Comparison of ENCODE assay signal across 20 cellular contexts in genomic region chr20:35607003-35607735, GRCh38. TPM values are rescaled to one million over a fixed set of nuclear protein-coding genes. Genes with fewer than 3 reads are reported as not detected.
DNase-seq lines count a peak whose midpoint lies in the region; ATAC-seq and TF ChIP-seq lines count a peak whose summit lies in the region.
"Had no signal": no experiment of that assay in that cellular context is flagged by ENCODE, and none has a peak within 500 bp of the region (broad histone marks: within the 10 kb centered on the region; RNA-seq: fewer than 3 reads in every experiment).

No MANE protein-coding gene starts in this region.

- peak overlapping the region; percentile 44 for H3K4me3 ChIP-seq in OCI-LY1 (ENCODE audit: low read depth, low read length, poor library complexity, severe bottlenecking)
- H3K4me3 ChIP-seq in upper lobe of right lung, result no peak overlapping the region
- no peak overlapping the region for H3K4me3 ChIP-seq in brain microvascular endothelial cell (ENCODE audit: low read depth, low read length)
- H3K4me3 ChIP-seq in lower leg skin (ENCODE audit: low read depth, poor library complexity, severe bottlenecking), result no peak overlapping the region
- H3K4me3 ChIP-seq: cardiac muscle cell, skin epidermis, thoracic aorta had no signal

- H3K27me3 ChIP-seq in OCI-LY1 (ENCODE audit: insufficient read depth, low read length) (no peaks in the 10 kb centered on the region), foreskin keratinocyte (peaks cover 4% of the 10 kb centered on the region), upper lobe of right lung (no peaks in the 10 kb centered on the region), brain microvascular endothelial cell (replicated peaks) (no peaks in the 10 kb centered on the region)

- no peaks in the 10 kb centered on the region for H3K9me3 ChIP-seq in OCI-LY1 (ENCODE audit: low read length)
- no peaks in the 10 kb centered on the region for H3K9me3 ChIP-seq in upper lobe of right lung
- H3K9me3 ChIP-seq: thoracic aorta had no signal

- TF ChIP-seq POLR2A in lower leg skin (IDR thresholded peaks at IDR 0.05), result no peak

- H4K20me1 ChIP-seq in OCI-LY1 (ENCODE audit: insufficient read depth, low read length), result no peaks in the 10 kb centered on the region

- ATAC-seq in activated CD4-positive, alpha-beta T cell treated with anti-CD3 and anti-CD28 coated beads for 36 hours, result peak; percentile 15
- ATAC-seq in foreskin keratinocyte, result peak; percentile 38
- peak; percentile 82 for ATAC-seq in upper lobe of right lung
- ATAC-seq: naive thymus-derived CD8-positive, alpha-beta T cell had no signal

- H3K36me3 ChIP-seq in OCI-LY1 (ENCODE audit: insufficient read depth, low read length), result no peaks in the 10 kb centered on the region
- no peaks in the 10 kb centered on the region for H3K36me3 ChIP-seq in upper lobe of right lung
- no peaks in the 10 kb centered on the region for H3K36me3 ChIP-seq in brain microvascular endothelial cell (replicated peaks)
- H3K36me3 ChIP-seq: cardiac muscle cell, thoracic aorta had no signal

- H3K4me1 ChIP-seq in OCI-LY1 (ENCODE audit: insufficient read depth, low read length, severe bottlenecking) (peaks cover 66% of the 10 kb centered on the region), foreskin keratinocyte (peaks cover 7% of the 10 kb centered on the region), upper lobe of right lung (no peaks in the 10 kb centered on the region)
- H3K4me1 ChIP-seq: parathyroid adenoma had no signal

- H3K9me3 Mint-ChIP-seq in activated CD4-positive, alpha-beta T cell treated with anti-CD3 and anti-CD28 coated beads for 36 hours (ENCODE audit: low read depth), result no peaks in the 10 kb centered on the region
- H3K9me3 Mint-ChIP-seq: naive thymus-derived CD8-positive, alpha-beta T cell had no signal

- no peak for TF ChIP-seq CTCF in OCI-LY1 (IDR thresholded peaks at IDR 0.05; ENCODE audit: low read length)
- TF ChIP-seq CTCF in foreskin keratinocyte (conservative IDR thresholded peaks at IDR 0.05), result no peak
- TF ChIP-seq CTCF in upper lobe of right lung (IDR thresholded peaks at IDR 0.05), result no peak
- TF ChIP-seq CTCF in brain microvascular endothelial cell (IDR thresholded peaks at IDR 0.05; ENCODE audit: low read depth, low read length, missing control alignments), result no peak
- no peak for TF ChIP-seq CTCF in lower leg skin (IDR thresholded peaks at IDR 0.05)

- 81 to 82% methylated on average over 14 of the region's 14 CpGs for WGBS in lower leg skin, 2 donors

- H3K79me2 ChIP-seq in OCI-LY1 (ENCODE audit: insufficient read depth, low read length), result no peaks in the 10 kb centered on the region
- H3K79me2 ChIP-seq: parathyroid adenoma had no signal

- peaks cover 7% of the 10 kb centered on the region for H3K27me3 Mint-ChIP-seq in activated CD4-positive, alpha-beta T cell treated with anti-CD3 and anti-CD28 coated beads for 36 hours

- in situ Hi-C loops in brain microvascular endothelial cell (cut with HindIII; ENCODE audit: low pct_ligation_motif_present, low sequenced_read_pairs), result no loop called here

- intact Hi-C loops in activated CD4-positive, alpha-beta T cell treated with anti-CD3 and anti-CD28 coated beads for 36 hours (cut with DNase I, micrococcal nuclease), result no loop called here
- intact Hi-C loops in upper lobe of right lung (cut with DNase I), result no loop called here
- intact Hi-C loops in lower leg skin (cut with DNase I; ENCODE audit: low total_unique reads), result no loop called here

- H3K9me2 ChIP-seq in OCI-LY1 (ENCODE audit: low read depth, low read length), result no peaks in the 10 kb centered on the region

- no peak for DNase-seq in activated CD4-positive, alpha-beta T cell treated with anti-CD3 and anti-CD28 coated beads for 36 hours
- no peak for DNase-seq in activated CD4-positive, alpha-beta T cell treated with anti-CD3 and anti-CD28 coated beads, Interleukin-2, amount 50 U/mL, for 1 hour
- DNase-seq in foreskin keratinocyte (no peak), upper lobe of right lung (peak; percentile 85), brain microvascular endothelial cell (no peak), lower leg skin (ENCODE audit: low spot score in 2 of 2) (no peak), NCI-H1694 treated with DMSO at 0.1 percent for 48 hours (lab: John Stamatoyannopoulos, UW) (no peak)
- DNase-seq: 8988T; activated CD4-positive, alpha-beta T cell treated with anti-CD3 and anti-CD28 coated beads, Interleukin-2, amount 50 U/mL, for 48 hours; activated T-cell treated with anti-CD3 and anti-CD28 coated beads, Interleukin-2, amount 50 U/mL, for 1 hour; glutamatergic neuron; MV-4-11; naive thymus-derived CD8-positive, alpha-beta T cell; NCI-H524 had no signal

- H3K36me3 Mint-ChIP-seq in activated CD4-positive, alpha-beta T cell treated with anti-CD3 and anti-CD28 coated beads for 36 hours (ENCODE audit: low read depth), result no peaks in the 10 kb centered on the region
- H3K36me3 Mint-ChIP-seq: naive thymus-derived CD8-positive, alpha-beta T cell had no signal

- CTCF ChIA-PET in activated CD4-positive, alpha-beta T cell treated with anti-CD3 and anti-CD28 coated beads for 36 hours (lab: Charles Lee), result interaction anchor here (0.6 to 0.7 kb wide), 2 partner anchors 78 to 1129 kb away, joined by 3 to 4 read pairs; no protein-coding TSS in a partner anchor

- no peak overlapping the region for H2AFZ ChIP-seq in OCI-LY1 (ENCODE audit: low read length)
- H2AFZ ChIP-seq: parathyroid adenoma had no signal

- H3K27ac Mint-ChIP-seq in activated CD4-positive, alpha-beta T cell treated with anti-CD3 and anti-CD28 coated beads for 36 hours, result no peak overlapping the region

- H3K9ac ChIP-seq in OCI-LY1 (ENCODE audit: low read length), result peak overlapping the region; percentile 69
- H3K9ac ChIP-seq: parathyroid adenoma had no signal

- H3K4me2 ChIP-seq in OCI-LY1 (ENCODE audit: low read length), result peak overlapping the region; percentile 59

- POLR2A ChIA-PET in activated CD4-positive, alpha-beta T cell treated with anti-CD3 and anti-CD28 coated beads for 36 hours (lab: Charles Lee), result interaction anchor here (1.4 kb wide), 1 partner anchor 56 kb away, joined by 5 read pairs; no protein-coding TSS in a partner anchor

- no peaks in the 10 kb centered on the region for H3K4me1 Mint-ChIP-seq in activated CD4-positive, alpha-beta T cell treated with anti-CD3 and anti-CD28 coated beads for 36 hours

- 0 out of 2 replicates have a peak, but pooled peaks cover 1% of the 10 kb centered on the region for H3F3A ChIP-seq in OCI-LY1 (ENCODE audit: insufficient read depth, low read length)

- no peak overlapping the region for H3K4me3 Mint-ChIP-seq in activated CD4-positive, alpha-beta T cell treated with anti-CD3 and anti-CD28 coated beads for 36 hours
- H3K4me3 Mint-ChIP-seq: naive thymus-derived CD8-positive, alpha-beta T cell had no signal

- H3K27ac ChIP-seq in OCI-LY1 (ENCODE audit: low read depth, low read length, poor library complexity, severe bottlenecking) (peak overlapping the region; percentile 97), foreskin keratinocyte (no peak overlapping the region), upper lobe of right lung (no peak overlapping the region), brain microvascular endothelial cell (no peak overlapping the region)
- H3K27ac ChIP-seq: C4-2B, cardiac muscle cell, parathyroid adenoma, skin epidermis, thoracic aorta had no signal

RNA-seq across cellular contexts. Expression of gene SPAG4, which starts 8.5 kb away (rescaled TPM):
- 1 to 10 TPM; 6.4 to 6.9 TPM for total RNA-seq in activated CD4-positive, alpha-beta T cell treated with anti-CD3 and anti-CD28 coated beads for 36 hours
- total RNA-seq in foreskin keratinocyte, result 1.5 and 3.2 TPM in 2 replicates
- 1.7 and 2.2 TPM in 2 replicates for polyA plus RNA-seq in foreskin keratinocyte
- total RNA-seq in upper lobe of right lung, result 2.9 TPM
- 1 to 10 TPM in 3 of 4 donors, not detected in 1; 1.2 to 2.5 (median 1.9) TPM for total RNA-seq in lower leg skin

RNA-seq across cellular contexts. Expression of gene CPNE1, which starts 57.5 kb away (rescaled TPM):
- total RNA-seq in activated CD4-positive, alpha-beta T cell treated with anti-CD3 and anti-CD28 coated beads for 36 hours, result 100 to 1,000 TPM; 249 to 258 TPM
- total RNA-seq in foreskin keratinocyte, result 129 and 163 TPM in 2 replicates
- 153 and 183 TPM in 2 replicates for polyA plus RNA-seq in foreskin keratinocyte
- 179 TPM for total RNA-seq in upper lobe of right lung
- 100 to 1,000 TPM in 2 of 4 donors, 10 to 100 TPM in 2; 51.8 to 172 (median 122) TPM for total RNA-seq in lower leg skin

RNA-seq across cellular contexts. Expression of gene RBM12, which starts 57.5 kb away (rescaled TPM):
- total RNA-seq in activated CD4-positive, alpha-beta T cell treated with anti-CD3 and anti-CD28 coated beads for 36 hours, result 100 to 1,000 TPM; 122 to 148 TPM
- 62.7 and 62.8 TPM in 2 replicates for total RNA-seq in foreskin keratinocyte
- polyA plus RNA-seq in foreskin keratinocyte, result 15.0 and 17.3 TPM in 2 replicates
- 72.5 TPM for total RNA-seq in upper lobe of right lung
- 10 to 100 TPM; 13.5 to 27.8 (median 21.4) TPM for total RNA-seq in lower leg skin

Comparison
In these comparisons a context has a peak if more than half of its experiments do, and no peak if none do; other contexts are left out.
1. ATAC-seq: peak in every context shown above with its lines; median percentile 82 in upper lobe of right lung; 38 in foreskin keratinocyte; 15 in activated CD4-positive, alpha-beta T cell treated with anti-CD3 and anti-CD28 coated beads for 36 hours.